ENCODE assay signal across 18 cellular contexts in the genomic region with DNA sequence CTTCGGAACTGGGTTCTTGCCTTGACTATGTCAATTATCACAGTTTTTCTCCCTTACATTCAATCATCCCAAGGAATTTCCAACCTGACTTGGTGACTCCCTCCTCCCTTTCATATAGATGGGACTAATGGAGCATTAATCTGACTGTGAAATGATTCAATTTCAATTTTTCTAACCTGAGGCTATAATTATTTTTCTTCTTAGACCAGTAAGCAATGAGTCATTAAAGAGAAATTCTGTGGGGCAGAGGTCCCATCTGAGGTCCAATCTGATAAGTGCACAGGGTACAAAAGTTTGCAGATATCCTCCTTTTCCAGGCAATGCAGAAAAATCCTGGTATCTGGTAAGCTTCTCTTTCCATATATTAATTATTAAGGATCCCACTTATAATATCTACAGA.
"Had no signal": no experiment of that assay in that cellular context is flagged by ENCODE, and none has a peak within 500 bp of the region (broad histone marks: within the 10 kb centered on the region; RNA-seq: fewer than 3 reads in every experiment).

No MANE protein-coding gene starts in this region.

- H3K4me1 ChIP-seq: adrenal gland, tibial nerve had no signal

- H3K9me3 Mint-ChIP-seq: dendritic cell treated with granulocyte-macrophage colony-stimulating factor and Interleukin-4, amounts not matched to agents 40 ng/mL and 50 ng/mL, for 4 days had no signal

- H3K4me3 ChIP-seq: adrenal gland, esophagus muscularis mucosa, tibial nerve had no signal

- ATAC-seq: activated naive CD4-positive, alpha-beta T cell treated with anti-CD3 and anti-CD28 coated beads, Interleukin-2, amount 50 U/mL, for 72 hours; left cardiac atrium; natural killer cell treated with Interleukin-12 subunit alpha and Interleukin-12 subunit beta and Interleukin-15 and Interleukin-18, amount 100 ng/mL, for 72 hours; stimulated activated naive CD8-positive, alpha-beta T cell treated with anti-CD3 and anti-CD28 coated beads, Interleukin-15, Interleukin-2, amounts not matched to agents 100 U/mL and 50 U/mL, for 24 hours; T-helper 17 cell had no signal

- H3K27me3 Mint-ChIP-seq: dendritic cell treated with granulocyte-macrophage colony-stimulating factor and Interleukin-4, amounts not matched to agents 40 ng/mL and 50 ng/mL, for 4 days; T-helper 17 cell had no signal

- H3K9me3 ChIP-seq: adrenal gland, esophagus muscularis mucosa, neutrophil, tibial nerve had no signal

- H3K27me3 ChIP-seq: adrenal gland, esophagus muscularis mucosa, neutrophil, tibial nerve had no signal

- DNase-seq: activated CD4-positive, alpha-beta T cell treated with anti-CD3 and anti-CD28 coated beads, Interleukin-2, amount 50 U/mL, for 48 hours; activated gamma-delta T cell treated with Interleukin-2 at 50 U/mL for 16 hours; adrenal gland; effector memory CD4-positive, alpha-beta T cell; immature natural killer cell; left cardiac atrium; mesenchymal stem cell; posterior cingulate gyrus; stimulated activated naive CD8-positive, alpha-beta T cell treated with anti-CD3 and anti-CD28 coated beads, Interleukin-15, Interleukin-2, amounts not matched to agents 100 U/mL and 50 U/mL, for 24 hours; substantia nigra; T-helper 17 cell; WERI-Rb-1 had no signal

- H3K36me3 ChIP-seq: adrenal gland, esophagus muscularis mucosa, neutrophil, tibial nerve, WERI-Rb-1 had no signal

- H3K27ac Mint-ChIP-seq: activated naive CD4-positive, alpha-beta T cell treated with anti-CD3 and anti-CD28 coated beads, Interleukin-2, amount 50 U/mL, for 72 hours; dendritic cell treated with granulocyte-macrophage colony-stimulating factor and Interleukin-4, amounts not matched to agents 40 ng/mL and 50 ng/mL, for 4 days; immature natural killer cell; natural killer cell treated with Interleukin-12 subunit alpha and Interleukin-12 subunit beta and Interleukin-15 and Interleukin-18, amount 100 ng/mL, for 72 hours; T-helper 17 cell had no signal

- H3K4me1 Mint-ChIP-seq: immature natural killer cell, T-helper 17 cell had no signal

- H3K36me3 Mint-ChIP-seq: activated naive CD4-positive, alpha-beta T cell treated with anti-CD3 and anti-CD28 coated beads, Interleukin-2, amount 50 U/mL, for 72 hours; natural killer cell treated with Interleukin-12 subunit alpha and Interleukin-12 subunit beta and Interleukin-15 and Interleukin-18, amount 100 ng/mL, for 72 hours had no signal

- H3K4me3 Mint-ChIP-seq: dendritic cell treated with granulocyte-macrophage colony-stimulating factor and Interleukin-4, amounts not matched to agents 40 ng/mL and 50 ng/mL, for 4 days; immature natural killer cell; natural killer cell treated with Interleukin-12 subunit alpha and Interleukin-12 subunit beta and Interleukin-15 and Interleukin-18, amount 100 ng/mL, for 72 hours; T-helper 17 cell had no signal

- H3K27ac ChIP-seq: adrenal gland, esophagus muscularis mucosa, neutrophil, tibial nerve, WERI-Rb-1 had no signal
